In the genomic region with DNA sequence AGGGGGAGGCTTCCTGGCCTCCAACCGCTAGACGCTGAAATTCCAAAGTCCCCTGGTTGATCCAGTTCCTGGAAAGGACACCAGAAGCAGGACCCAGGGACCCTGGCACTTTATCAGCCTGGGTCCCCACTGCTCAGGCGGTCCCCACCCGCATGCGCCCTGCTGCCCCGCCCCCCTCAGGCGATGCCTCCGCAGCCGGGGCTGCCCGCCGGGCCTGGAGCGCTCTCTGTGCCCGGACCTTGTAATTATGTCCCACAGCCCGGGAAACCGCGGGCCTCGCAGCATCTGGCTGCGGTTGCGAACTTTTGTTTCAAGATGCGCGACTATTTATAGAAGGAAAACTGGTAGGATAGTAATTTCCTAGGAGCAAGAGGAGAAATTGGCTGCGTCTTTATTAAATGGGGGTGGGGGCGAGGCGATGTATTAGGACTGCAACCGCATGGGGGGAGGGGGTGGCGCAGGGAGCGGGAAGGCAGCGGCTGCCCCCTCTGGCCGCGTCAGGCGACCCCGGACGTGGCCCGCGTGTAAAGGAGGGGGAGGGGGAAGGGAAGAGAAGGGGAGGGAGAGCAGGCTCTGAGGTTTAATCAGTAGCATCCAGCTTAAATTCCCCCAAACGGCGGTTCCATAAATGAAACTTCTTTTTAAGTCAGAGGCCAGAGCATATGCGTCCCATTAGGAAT, we compare ENCODE assay signal across 12 cellular contexts. TPM values are rescaled to one million over a fixed set of nuclear protein-coding genes. Genes with fewer than 3 reads are reported as not detected.
DNase-seq lines count a peak whose midpoint lies in the region; ATAC-seq and TF ChIP-seq lines count a peak whose summit lies in the region.
"Had no signal": no experiment of that assay in that cellular context is flagged by ENCODE, and none has a peak within 500 bp of the region (broad histone marks: within the 10 kb centered on the region; RNA-seq: fewer than 3 reads in every experiment).

No MANE protein-coding gene starts in this region.

- peaks cover 12% of the 10 kb centered on the region for H3K79me1 ChIP-seq in mesenchymal stem cell (replicated peaks; ENCODE audit: low read length, poor library complexity, severe bottlenecking)

- no peak overlapping the region for H2AK5ac ChIP-seq in mesenchymal stem cell (ENCODE audit: low read length, severe bottlenecking)

- DNase-seq in A673 (ENCODE audit: low spot score) = no peak
- peak; percentile 87 for DNase-seq in H7
- peak; percentile 43 for DNase-seq in mesenchymal stem cell
- DNase-seq in activated naive CD4-positive, alpha-beta T cell treated with anti-CD3 and anti-CD28 coated beads, Interleukin-2, amount 10 ng/mL, durations not matched to agents 7 days and 5 days = no peak
- DNase-seq in cortex of kidney (lab: John Stamatoyannopoulos, UW) = no peak
- no peak for DNase-seq in amniotic stem cell (lab: John Stamatoyannopoulos, UW)
- DNase-seq: activated CD4-positive, alpha-beta T cell treated with anti-CD3 and anti-CD28 coated beads for 36 hours; aorta; small intestine had no signal

- ATAC-seq in activated T-helper 17 cell treated with anti-CD3 and anti-CD28 coated beads, Interleukin-2, amount 50 U/mL, for 72 hours (replicated peaks) = no peak
- ATAC-seq: activated CD4-positive, alpha-beta T cell treated with anti-CD3 and anti-CD28 coated beads for 36 hours had no signal

- H3K4me1 ChIP-seq in A673 (ENCODE audit: insufficient read depth, low read length, poor library complexity, severe bottlenecking) (peaks cover 9% of the 10 kb centered on the region), mesenchymal stem cell (ENCODE audit: control insufficient read depth, insufficient read depth, low read depth, low read length) (peaks cover 81% of the 10 kb centered on the region)

- H3K27ac ChIP-seq in A673 (ENCODE audit: low read depth, low read length, poor library complexity, severe bottlenecking) (no peak overlapping the region), mesenchymal stem cell (ENCODE audit: low read length, poor library complexity, severe bottlenecking) (peak overlapping the region; percentile 77)

- no peak overlapping the region for H3K23ac ChIP-seq in mesenchymal stem cell (ENCODE audit: low read length in 2 of 2)

- peak overlapping the region in 4 of 5 experiments; percentile 52 to 91 (median 76) for H3K27ac Mint-ChIP-seq in brain
- no peak overlapping the region for H3K27ac Mint-ChIP-seq in activated T-helper 17 cell treated with anti-CD3 and anti-CD28 coated beads, Interleukin-2, amount 50 U/mL, for 72 hours
- H3K27ac Mint-ChIP-seq in activated naive CD4-positive, alpha-beta T cell treated with anti-CD3 and anti-CD28 coated beads, Interleukin-2, amount 10 ng/mL, durations not matched to agents 7 days and 5 days = no peak overlapping the region
- H3K27ac Mint-ChIP-seq: activated CD4-positive, alpha-beta T cell treated with anti-CD3 and anti-CD28 coated beads for 36 hours had no signal

- no peak overlapping the region for H3K4ac ChIP-seq in mesenchymal stem cell (ENCODE audit: low read depth in 1 of 2, low read length in 2 of 2)

- WGBS in mesenchymal stem cell = 5% methylated on average over 38 of the region's 38 CpGs

- TF ChIP-seq CTCF in A673 (conservative IDR thresholded peaks at IDR 0.05; ENCODE audit: low read depth, low read length) (no peak), brain (conservative IDR thresholded peaks at IDR 0.05) (no peak)

- H3K4me3 ChIP-seq in A673 (ENCODE audit: low read depth, low read length, poor library complexity, severe bottlenecking) = peak overlapping the region; percentile 15
- H3K4me3 ChIP-seq in H7 (ENCODE audit: insufficient read depth, low read depth, low read length) = peak overlapping the region; percentile 21; the same call in 1 of the 2 replicates
- peak overlapping the region; percentile 56 to 64 for H3K4me3 ChIP-seq in mesenchymal stem cell (ENCODE audit: insufficient read depth in 1 of 2, low read depth in 1 of 2, low read length in 2 of 2)

- H3K27me3 ChIP-seq in A673 (replicated peaks; ENCODE audit: insufficient read depth, low read depth, low read length, poor library complexity) (peaks cover 64% of the 10 kb centered on the region), H7 (ENCODE audit: control insufficient read depth, insufficient read depth, low read length) (peaks cover 61% of the 10 kb centered on the region), mesenchymal stem cell (ENCODE audit: control insufficient read depth in 1 of 2, insufficient read depth in 1 of 2, low read length in 2 of 2) (peaks cover 9 to 94% of the 10 kb centered on the region in 2 experiments)

- peaks cover 50% of the 10 kb centered on the region for H3K27me3 Mint-ChIP-seq in brain
- peaks cover 39% of the 10 kb centered on the region for H3K27me3 Mint-ChIP-seq in activated T-helper 17 cell treated with anti-CD3 and anti-CD28 coated beads, Interleukin-2, amount 50 U/mL, for 72 hours
- H3K27me3 Mint-ChIP-seq in activated naive CD4-positive, alpha-beta T cell treated with anti-CD3 and anti-CD28 coated beads, Interleukin-2, amount 10 ng/mL, durations not matched to agents 7 days and 5 days = peaks cover 99% of the 10 kb centered on the region

- peaks cover 0 to 5% (median 0%) of the 10 kb centered on the region in 5 experiments for H3K9me3 Mint-ChIP-seq in brain
- H3K9me3 Mint-ChIP-seq in activated T-helper 17 cell treated with anti-CD3 and anti-CD28 coated beads, Interleukin-2, amount 50 U/mL, for 72 hours = no peaks in the 10 kb centered on the region
- no peaks in the 10 kb centered on the region for H3K9me3 Mint-ChIP-seq in activated naive CD4-positive, alpha-beta T cell treated with anti-CD3 and anti-CD28 coated beads, Interleukin-2, amount 10 ng/mL, durations not matched to agents 7 days and 5 days
- H3K9me3 Mint-ChIP-seq: IgD-negative memory B cell had no signal

- no peak overlapping the region for H2BK5ac ChIP-seq in mesenchymal stem cell (ENCODE audit: low read depth, low read length, poor library complexity, severe bottlenecking)

- no peak overlapping the region for H2AFZ ChIP-seq in mesenchymal stem cell (ENCODE audit: low read depth, low read length)

- H3K4me3 Mint-ChIP-seq in brain = peak overlapping the region; percentile 77 to 86 (median 81)
- no peak overlapping the region for H3K4me3 Mint-ChIP-seq in activated T-helper 17 cell treated with anti-CD3 and anti-CD28 coated beads, Interleukin-2, amount 50 U/mL, for 72 hours
- no peak overlapping the region for H3K4me3 Mint-ChIP-seq in activated naive CD4-positive, alpha-beta T cell treated with anti-CD3 and anti-CD28 coated beads, Interleukin-2, amount 10 ng/mL, durations not matched to agents 7 days and 5 days
- H3K4me3 Mint-ChIP-seq: activated CD4-positive, alpha-beta T cell treated with anti-CD3 and anti-CD28 coated beads for 36 hours had no signal

- H3K36me3 ChIP-seq in A673 (ENCODE audit: insufficient read depth, low read length, poor library complexity, severe bottlenecking) (no peaks in the 10 kb centered on the region), H7 (replicated peaks; ENCODE audit: control insufficient read depth, insufficient read depth, low read length) (no peaks in the 10 kb centered on the region), mesenchymal stem cell (ENCODE audit: control insufficient read depth in 1 of 2, insufficient read depth in 2 of 2, low read depth in 1 of 2, low read length in 2 of 2) (peaks cover 0 to 21% of the 10 kb centered on the region in 2 experiments)

- peaks cover 46% of the 10 kb centered on the region for H3K4me1 Mint-ChIP-seq in brain
- no peaks in the 10 kb centered on the region for H3K4me1 Mint-ChIP-seq in activated T-helper 17 cell treated with anti-CD3 and anti-CD28 coated beads, Interleukin-2, amount 50 U/mL, for 72 hours
- peaks cover 9% of the 10 kb centered on the region for H3K4me1 Mint-ChIP-seq in activated naive CD4-positive, alpha-beta T cell treated with anti-CD3 and anti-CD28 coated beads, Interleukin-2, amount 10 ng/mL, durations not matched to agents 7 days and 5 days

- intact Hi-C loops in A673 (cut with micrococcal nuclease; ENCODE audit: unreplicated experiment) = no loop called here

- CTCF ChIA-PET in A673 (lab: Charles Lee) = no interaction called here
- CTCF ChIA-PET in activated naive CD4-positive, alpha-beta T cell treated with anti-CD3 and anti-CD28 coated beads, Interleukin-2, amount 10 ng/mL, durations not matched to agents 7 days and 5 days (lab: Charles Lee) = no interaction called here

- no peak overlapping the region for H3K14ac ChIP-seq in mesenchymal stem cell (ENCODE audit: low read length in 2 of 2)

- no peaks in the 10 kb centered on the region for H3K9me3 ChIP-seq in A673 (ENCODE audit: low read depth, low read length, poor library complexity, severe bottlenecking)
- H3K9me3 ChIP-seq in mesenchymal stem cell (ENCODE audit: control insufficient read depth, low read length) = no peaks in the 10 kb centered on the region

- POLR2A ChIA-PET in A673 (lab: Charles Lee; ENCODE audit: low non-redundant PET) = interaction anchor here (0.6 kb wide), 1 partner anchor 240 kb away, joined by 8 read pairs; no protein-coding TSS in a partner anchor

- no peak overlapping the region for H2BK15ac ChIP-seq in mesenchymal stem cell (ENCODE audit: low read depth, poor library complexity, severe bottlenecking)

- BruUV-seq in A673 (replicated peaks; lab: Mats Ljungman, UMichigan) = no TSS peak

- no peak overlapping the region for H4K91ac ChIP-seq in mesenchymal stem cell (ENCODE audit: low read length)

- no peak overlapping the region for H3K9ac ChIP-seq in mesenchymal stem cell (ENCODE audit: low read length)

- no peak overlapping the region for H3K18ac ChIP-seq in mesenchymal stem cell (ENCODE audit: low read depth in 1 of 2, low read length in 2 of 2)

- peak overlapping the region; percentile 80 for H3K4me2 ChIP-seq in mesenchymal stem cell (ENCODE audit: low read length, poor library complexity, severe bottlenecking)

- no peak overlapping the region for H2BK120ac ChIP-seq in mesenchymal stem cell (ENCODE audit: low read depth, low read length)

- no peak overlapping the region for H4K8ac ChIP-seq in mesenchymal stem cell (ENCODE audit: low read length)

- H2BK12ac ChIP-seq in mesenchymal stem cell (ENCODE audit: low read length in 2 of 2) = no peak overlapping the region

- H3K36me3 Mint-ChIP-seq in brain = no peaks in the 10 kb centered on the region
- no peaks in the 10 kb centered on the region for H3K36me3 Mint-ChIP-seq in activated T-helper 17 cell treated with anti-CD3 and anti-CD28 coated beads, Interleukin-2, amount 50 U/mL, for 72 hours (ENCODE audit: low read depth)
- no peaks in the 10 kb centered on the region for H3K36me3 Mint-ChIP-seq in activated naive CD4-positive, alpha-beta T cell treated with anti-CD3 and anti-CD28 coated beads, Interleukin-2, amount 10 ng/mL, durations not matched to agents 7 days and 5 days
- H3K36me3 Mint-ChIP-seq: IgD-negative memory B cell had no signal

RNA-seq across cellular contexts. Expression of a gene that starts 6.1 kb away (rescaled TPM):
- total RNA-seq in A673 (2021) = not detected in 2 replicates
- total RNA-seq in H7 (2014; rRNA removed; shearing (Covaris generic)) = 0.10 TPM in 1 of 2 replicates, not detected in the other
- polyA plus RNA-seq in brain (ENCODE audit: insufficient read depth, low read depth, low replicate concordance) = 15.9 TPM
- not detected for polyA plus RNA-seq in mesenchymal stem cell (2013, experiment 1 of 2)
- not detected for polyA plus RNA-seq in mesenchymal stem cell (2013, experiment 2 of 2)
- total RNA-seq in activated T-helper 17 cell treated with anti-CD3 and anti-CD28 coated beads, Interleukin-2, amount 50 U/mL, for 72 hours = not detected
- total RNA-seq: activated CD4-positive, alpha-beta T cell treated with anti-CD3 and anti-CD28 coated beads for 36 hours; aorta had no signal
- polyA plus RNA-seq: aorta, IgD-negative memory B cell had no signal

Comparison
In these comparisons a context has a peak if more than half of its experiments do, and no peak if none do; other contexts are left out.
1. DNase-seq: peak in H7 (single experiment) and mesenchymal stem cell (single experiment); none in A673 (single experiment), activated naive CD4-positive, alpha-beta T cell treated with anti-CD3 and anti-CD28 coated beads, Interleukin-2, amount 10 ng/mL, durations not matched to agents 7 days and 5 days (single experiment), cortex of kidney (single experiment) and amniotic stem cell (single experiment).
2. H3K27ac Mint-ChIP-seq: peak in brain (4 of 5); none in activated T-helper 17 cell treated with anti-CD3 and anti-CD28 coated beads, Interleukin-2, amount 50 U/mL, for 72 hours (single experiment) and activated naive CD4-positive, alpha-beta T cell treated with anti-CD3 and anti-CD28 coated beads, Interleukin-2, amount 10 ng/mL, durations not matched to agents 7 days and 5 days (single experiment).
3. H3K4me3 Mint-ChIP-seq: peak in brain (5 of 5); none in activated T-helper 17 cell treated with anti-CD3 and anti-CD28 coated beads, Interleukin-2, amount 50 U/mL, for 72 hours (single experiment) and activated naive CD4-positive, alpha-beta T cell treated with anti-CD3 and anti-CD28 coated beads, Interleukin-2, amount 10 ng/mL, durations not matched to agents 7 days and 5 days (single experiment).
4. Peak in every context shown above with its lines, with median percentiles within 50 percentile points of each other: H3K4me3 ChIP-seq.